ENCODE assay signal across 2 cellular contexts in genomic region chr1:50271968-50272578, GRCh38.
TF ChIP-seq lines count a peak whose summit lies in the region.

No MANE protein-coding gene starts in this region.

TF ChIP-seq in IMR-90, 13 proteins besides CTCF, POLR2A, EP300 and RAD21 (continued from another document):
- TF ChIP-seq USF2 (IDR thresholded peaks at IDR 0.05; ENCODE audit: low read depth, low read length), result no peak
TF ChIP-seq in IMR-90: peak in this region for 1.

TF ChIP-seq in SK-N-SH treated with all-trans-retinoic acid at 6 μM for 48 hours, 23 proteins besides CTCF, POLR2A, EP300 and RAD21 (continued from another document):
- TF ChIP-seq CREB5 (CRISPR knock-in tag; IDR thresholded peaks at IDR 0.05; ENCODE audit: low read depth) (no peak), ZFP30 (CRISPR knock-in tag; IDR thresholded peaks at IDR 0.05) (no peak), POU6F1 (CRISPR knock-in tag; IDR thresholded peaks at IDR 0.05; ENCODE audit: borderline replicate concordance, low read depth) (no peak)
